In genomic region chrX:145817299-145817665, GRCh38 we compare ENCODE assay signal across 13 cellular contexts. TPM values are rescaled to one million over a fixed set of nuclear protein-coding genes. Genes with fewer than 3 reads are reported as not detected.
DNase-seq lines count a peak whose midpoint lies in the region; ATAC-seq and TF ChIP-seq lines count a peak whose summit lies in the region.
"Had no signal": no experiment of that assay in that cellular context is flagged by ENCODE, and none has a peak within 500 bp of the region (broad histone marks: within the 10 kb centered on the region; RNA-seq: fewer than 3 reads in every experiment).

No MANE protein-coding gene starts in this region.

- H3K36me3 ChIP-seq in HAP-1 (replicated peaks), result peaks cover 7% of the 10 kb centered on the region
- H3K36me3 ChIP-seq in iPS-20b (ENCODE audit: insufficient read depth, low read depth, low read length), result no peaks in the 10 kb centered on the region

- peak overlapping the region; percentile 72 for H3K4me3 ChIP-seq in HAP-1
- peak overlapping the region; percentile 32 for H3K4me3 ChIP-seq in astrocyte of the cerebellum (ENCODE audit: low read depth, low read length)
- peak overlapping the region; percentile 56 for H3K4me3 ChIP-seq in iPS-20b (ENCODE audit: low read length)
- H3K4me3 ChIP-seq: GM12878 had no signal

- ATAC-seq in sciatic nerve (peak; percentile 60), HG02678 (IDR thresholded peaks at IDR 0.05; ENCODE audit: unreplicated experiment) (no peak), HG03175 (IDR thresholded peaks at IDR 0.05; ENCODE audit: unreplicated experiment) (no peak)
- ATAC-seq: GM12878 had no signal

- intact Hi-C loops in sciatic nerve (cut with DNase I), result no loop called here

- H3K9me3 ChIP-seq in HAP-1 (no peaks in the 10 kb centered on the region), iPS-20b (ENCODE audit: insufficient read depth, low read depth, low read length) (no peaks in the 10 kb centered on the region)

- no peak overlapping the region for H3K9ac ChIP-seq in iPS-20b (ENCODE audit: low read depth, low read length)

- peak; percentile 52 to 79 for DNase-seq in HAP-1 (ENCODE audit: low spot score in 2 of 2)
- DNase-seq in astrocyte of the cerebellum (ENCODE audit: low read depth), result no peak
- peak; percentile 61 for DNase-seq in sciatic nerve (ENCODE audit: low spot score)
- no peak for DNase-seq in occipital lobe (lab: John Stamatoyannopoulos, UW)
- DNase-seq in NCI-H510A (lab: John Stamatoyannopoulos, UW), result no peak
- DNase-seq: activated effector memory CD4-positive, alpha-beta T cell treated with anti-CD3 and anti-CD28 coated beads, Interleukin-2, amount 50 U/mL, for 16 hours; CD4-positive, CD25-positive, alpha-beta regulatory T cell; NCI-H2107; SHP77 treated with DMSO at 0.1 percent for 48 hours had no signal

- peaks cover 19% of the 10 kb centered on the region for H3K4me1 ChIP-seq in HAP-1
- H3K4me1 ChIP-seq in iPS-20b (ENCODE audit: insufficient read depth, low read length), result no peaks in the 10 kb centered on the region

- no peaks in the 10 kb centered on the region for H3K27me3 ChIP-seq in HAP-1 (ENCODE audit: low read depth)
- H3K27me3 ChIP-seq in iPS-20b (ENCODE audit: insufficient read depth, low read length), result peaks cover 98% of the 10 kb centered on the region

- no peak overlapping the region for H3K27ac ChIP-seq in iPS-20b (ENCODE audit: low read length)

- no peak for TF ChIP-seq CTCF in astrocyte of the cerebellum (IDR thresholded peaks at IDR 0.05; ENCODE audit: low read depth, low read length, missing control alignments)

- in situ Hi-C loops in HAP-1 (cut with MboI; ENCODE audit: low sequenced_read_pairs), result loop anchor here (25.0 kb wide), 1 partner anchor 105 kb away; no protein-coding TSS in a partner anchor
- in situ Hi-C loops in astrocyte of the cerebellum (cut with HindIII; ENCODE audit: low sequenced_read_pairs), result no loop called here

RNA-seq across cellular contexts. Expression of gene SLITRK2, which starts 0.3 kb away (rescaled TPM):
- total RNA-seq in sciatic nerve, result 10.8 TPM
- 9.7 TPM for total RNA-seq in occipital lobe
- total RNA-seq: CD4-positive, CD25-positive, alpha-beta regulatory T cell; GM12878 had no signal

Comparison
In these comparisons a context has a peak if more than half of its experiments do, and no peak if none do; other contexts are left out.
1. DNase-seq: peak in HAP-1 (2 of 2) and sciatic nerve (single experiment); none in astrocyte of the cerebellum (single experiment), occipital lobe (single experiment) and NCI-H510A (single experiment).
2. Peak in every context shown above with its lines, with median percentiles within 50 percentile points of each other: H3K4me3 ChIP-seq.